Comparison of ENCODE assay signal across 20 cellular contexts in the genomic region with DNA sequence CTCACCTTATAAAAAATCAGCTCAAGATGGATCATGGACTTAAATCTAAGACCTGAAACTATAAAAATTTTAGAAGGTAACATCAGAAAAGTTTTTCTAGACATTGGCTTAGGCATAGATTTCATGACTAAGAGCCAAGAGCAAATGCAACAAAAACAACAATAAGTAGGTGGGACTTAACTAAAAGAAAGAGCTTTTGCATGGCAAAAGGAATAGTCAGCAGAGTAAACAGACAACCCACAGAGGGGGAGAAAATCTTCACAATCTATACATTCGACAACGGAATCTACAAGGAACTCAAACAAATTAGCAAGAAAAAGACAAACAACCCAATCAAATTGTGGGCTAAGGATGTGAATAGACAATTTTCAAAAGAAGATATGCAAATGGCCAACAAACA.
DNase-seq lines count a peak whose midpoint lies in the region; ATAC-seq, FAIRE-seq and TF ChIP-seq lines count a peak whose summit lies in the region.
"Had no signal": no experiment of that assay in that cellular context is flagged by ENCODE, and none has a peak within 500 bp of the region (broad histone marks: within the 10 kb centered on the region; RNA-seq: fewer than 3 reads in every experiment).

No MANE protein-coding gene starts in this region.

- H3K27ac Mint-ChIP-seq in WTC11 = peak overlapping the region; percentile 87
- no peak overlapping the region for H3K27ac Mint-ChIP-seq in CD8-positive, alpha-beta memory T cell
- H3K27ac Mint-ChIP-seq: B cell; CD8-positive, alpha-beta T cell; IgD-negative memory B cell had no signal

- ATAC-seq in WTC11 = 0 out of 2 replicates have a peak, but pooled peaks have one; percentile 33
- ATAC-seq in GM19324 (IDR thresholded peaks at IDR 0.05; ENCODE audit: low FRiP score, unreplicated experiment) = no peak
- ATAC-seq: CD8-positive, alpha-beta T cell; HepG2 had no signal

- H3K4me1 Mint-ChIP-seq in WTC11 = peaks cover 42% of the 10 kb centered on the region
- no peaks in the 10 kb centered on the region for H3K4me1 Mint-ChIP-seq in CD8-positive, alpha-beta memory T cell
- H3K4me1 Mint-ChIP-seq: B cell, IgD-negative memory B cell had no signal

- H3K4me1 ChIP-seq in HUES48 (ENCODE audit: control insufficient read depth, insufficient read depth, low read length) (peaks cover 26% of the 10 kb centered on the region), iPS-20b (ENCODE audit: insufficient read depth, low read length) (peaks cover 24% of the 10 kb centered on the region; the same call in 1 of the 2 replicates)
- no peaks in the 10 kb centered on the region for H3K4me1 ChIP-seq in CD8-positive, alpha-beta memory T cell (ENCODE audit: insufficient read depth, low read length)
- H3K4me1 ChIP-seq: BLaER1 treated with 17β-estradiol and CSF1 and Interleukin-3, amounts not matched to agents 10 nM and 100 nM had no signal

- DNase-seq in WTC11 (ENCODE audit: low spot score) (no peak), HTR-8/SVneo (ENCODE audit: insufficient read length, low spot score) (no peak)
- no peak for DNase-seq in CD8-positive, alpha-beta memory T cell
- DNase-seq: CD8-positive, alpha-beta T cell; COR-L47; DMS 273 treated with DMSO at 0.1 percent for 48 hours; DMS53; GOT3; KBM-7 had no signal

- peaks cover 46% of the 10 kb centered on the region for H3K9me3 Mint-ChIP-seq in WTC11
- peaks cover 5 to 19% (median 16%) of the 10 kb centered on the region in 5 donors for H3K9me3 Mint-ChIP-seq in CD8-positive, alpha-beta memory T cell

- H3K27me3 ChIP-seq in HUES48 (ENCODE audit: control insufficient read depth, insufficient read depth, low read length) = no peaks in the 10 kb centered on the region
- H3K27me3 ChIP-seq in iPS-20b (ENCODE audit: insufficient read depth, low read length) = no peaks in the 10 kb centered on the region
- no peaks in the 10 kb centered on the region for H3K27me3 ChIP-seq in CD8-positive, alpha-beta memory T cell (ENCODE audit: insufficient read depth, low read length, poor library complexity, severe bottlenecking)
- H3K27me3 ChIP-seq: BLaER1 treated with 17β-estradiol and CSF1 and Interleukin-3, amounts not matched to agents 10 nM and 100 nM had no signal

- H3K9me3 ChIP-seq in HUES48 (ENCODE audit: control insufficient read depth, insufficient read depth, low read length) = peaks cover 21% of the 10 kb centered on the region
- H3K9me3 ChIP-seq in iPS-20b (ENCODE audit: insufficient read depth, low read depth, low read length) = peaks cover 24% of the 10 kb centered on the region
- no peaks in the 10 kb centered on the region for H3K9me3 ChIP-seq in CD8-positive, alpha-beta memory T cell (ENCODE audit: low read length)
- H3K9me3 ChIP-seq: HAP-1 had no signal

- no peak for TF ChIP-seq CTCF in WTC11 (IDR thresholded peaks at IDR 0.05)

- peak overlapping the region; percentile 2 for H3K4me3 Mint-ChIP-seq in WTC11
- H3K4me3 Mint-ChIP-seq in CD8-positive, alpha-beta memory T cell = no peak overlapping the region
- H3K4me3 Mint-ChIP-seq: B cell; CD8-positive, alpha-beta T cell; IgD-negative memory B cell had no signal

- H3K4me3 ChIP-seq in HUES48 (ENCODE audit: low read depth, low read length) (peak overlapping the region; percentile 35; the same call in 1 of the 2 replicates), iPS-20b (ENCODE audit: low read length) (peak overlapping the region; percentile 43; the same call in 1 of the 2 replicates)
- H3K4me3 ChIP-seq in CD8-positive, alpha-beta memory T cell (ENCODE audit: low read length) = no peak overlapping the region
- H3K4me3 ChIP-seq: BLaER1 treated with 17β-estradiol and CSF1 and Interleukin-3, amounts not matched to agents 10 nM and 100 nM; HAP-1 had no signal

- CTCF ChIA-PET in WTC11 (lab: Charles Lee) = no interaction called here
- CTCF ChIA-PET in CD8-positive, alpha-beta memory T cell (lab: Charles Lee) = no interaction called here

- H3K36me3 ChIP-seq in HUES48 (ENCODE audit: control insufficient read depth, insufficient read depth, low read length) (0 out of 2 replicates have a peak, but pooled peaks cover 10% of the 10 kb centered on the region), iPS-20b (ENCODE audit: insufficient read depth, low read depth, low read length) (peaks cover 15% of the 10 kb centered on the region; the same call in 1 of the 2 replicates)
- no peaks in the 10 kb centered on the region for H3K36me3 ChIP-seq in CD8-positive, alpha-beta memory T cell (ENCODE audit: insufficient read depth, low read length)
- H3K36me3 ChIP-seq: BLaER1 treated with 17β-estradiol and CSF1 and Interleukin-3, amounts not matched to agents 10 nM and 100 nM; HAP-1 had no signal

- POLR2A ChIA-PET in WTC11 (lab: Charles Lee) = no interaction called here
- POLR2A ChIA-PET in CD8-positive, alpha-beta memory T cell (lab: Charles Lee) = no interaction called here

- H3K27ac ChIP-seq in HUES48 (ENCODE audit: low read depth, low read length) = peak overlapping the region; percentile 86
- peak overlapping the region; percentile 65 for H3K27ac ChIP-seq in iPS-20b (ENCODE audit: low read length)
- H3K27ac ChIP-seq in CD8-positive, alpha-beta memory T cell (ENCODE audit: low read depth, low read length) = no peak overlapping the region
- H3K27ac ChIP-seq: BLaER1 treated with 17β-estradiol and CSF1 and Interleukin-3, amounts not matched to agents 10 nM and 100 nM had no signal

- H3K36me3 Mint-ChIP-seq in WTC11 = peaks cover 33% of the 10 kb centered on the region
- H3K36me3 Mint-ChIP-seq in CD8-positive, alpha-beta memory T cell = no peaks in the 10 kb centered on the region
- H3K36me3 Mint-ChIP-seq: CD8-positive, alpha-beta T cell had no signal

- H3K27me3 Mint-ChIP-seq in WTC11 (ENCODE audit: low read depth) = peaks cover 5% of the 10 kb centered on the region; the same call in 1 of the 2 replicates
- H3K27me3 Mint-ChIP-seq in CD8-positive, alpha-beta memory T cell = no peaks in the 10 kb centered on the region
- H3K27me3 Mint-ChIP-seq: B cell, IgD-negative memory B cell had no signal

- H3K9ac ChIP-seq in HUES48 (ENCODE audit: low read depth, low read length) (peak overlapping the region; percentile 8; the same call in 1 of the 2 replicates), iPS-20b (ENCODE audit: low read depth, low read length) (peak overlapping the region; percentile 45)
- H3K9ac ChIP-seq: BLaER1 treated with 17β-estradiol and CSF1 and Interleukin-3, amounts not matched to agents 10 nM and 100 nM had no signal

- no peak for FAIRE-seq in HTR-8/SVneo (lab: Jason Lieb, UNC)
- FAIRE-seq: G401.6, GM12891, GM19239, HepG2 had no signal

TF ChIP-seq in WTC11, 78 proteins besides CTCF, POLR2A, EP300 and RAD21:
- TF ChIP-seq, protein P1, sequence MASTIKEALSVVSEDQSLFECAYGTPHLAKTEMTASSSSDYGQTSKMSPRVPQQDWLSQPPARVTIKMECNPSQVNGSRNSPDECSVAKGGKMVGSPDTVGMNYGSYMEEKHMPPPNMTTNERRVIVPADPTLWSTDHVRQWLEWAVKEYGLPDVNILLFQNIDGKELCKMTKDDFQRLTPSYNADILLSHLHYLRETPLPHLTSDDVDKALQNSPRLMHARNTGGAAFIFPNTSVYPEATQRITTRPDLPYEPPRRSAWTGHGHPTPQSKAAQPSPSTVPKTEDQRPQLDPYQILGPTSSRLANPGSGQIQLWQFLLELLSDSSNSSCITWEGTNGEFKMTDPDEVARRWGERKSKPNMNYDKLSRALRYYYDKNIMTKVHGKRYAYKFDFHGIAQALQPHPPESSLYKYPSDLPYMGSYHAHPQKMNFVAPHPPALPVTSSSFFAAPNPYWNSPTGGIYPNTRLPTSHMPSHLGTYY (CRISPR knock-in tag; IDR thresholded peaks at IDR 0.05) = no peak
- TF ChIP-seq JAZF1 (CRISPR knock-in tag; IDR thresholded peaks at IDR 0.05) (no peak), TEAD4 (CRISPR knock-in tag; IDR thresholded peaks at IDR 0.05) (no peak), ZNF263 (CRISPR knock-in tag; IDR thresholded peaks at IDR 0.05; ENCODE audit: low read depth) (no peak), EMX1 (CRISPR knock-in tag; IDR thresholded peaks at IDR 0.05) (no peak)
- TF ChIP-seq, protein P2, sequence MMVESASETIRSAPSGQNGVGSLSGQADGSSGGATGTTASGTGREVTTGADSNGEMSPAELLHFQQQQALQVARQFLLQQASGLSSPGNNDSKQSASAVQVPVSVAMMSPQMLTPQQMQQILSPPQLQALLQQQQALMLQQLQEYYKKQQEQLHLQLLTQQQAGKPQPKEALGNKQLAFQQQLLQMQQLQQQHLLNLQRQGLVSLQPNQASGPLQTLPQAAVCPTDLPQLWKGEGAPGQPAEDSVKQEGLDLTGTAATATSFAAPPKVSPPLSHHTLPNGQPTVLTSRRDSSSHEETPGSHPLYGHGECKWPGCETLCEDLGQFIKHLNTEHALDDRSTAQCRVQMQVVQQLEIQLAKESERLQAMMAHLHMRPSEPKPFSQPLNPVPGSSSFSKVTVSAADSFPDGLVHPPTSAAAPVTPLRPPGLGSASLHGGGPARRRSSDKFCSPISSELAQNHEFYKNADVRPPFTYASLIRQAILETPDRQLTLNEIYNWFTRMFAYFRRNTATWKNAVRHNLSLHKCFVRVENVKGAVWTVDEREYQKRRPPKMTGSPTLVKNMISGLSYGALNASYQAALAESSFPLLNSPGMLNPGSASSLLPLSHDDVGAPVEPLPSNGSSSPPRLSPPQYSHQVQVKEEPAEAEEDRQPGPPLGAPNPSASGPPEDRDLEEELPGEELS (CRISPR knock-in tag; IDR thresholded peaks at IDR 0.05) = peak; percentile 23; the same call in 1 of the 2 replicates
